ENCODE assay signal across 8 cellular contexts in genomic region chr14:71720978-71721624, GRCh38.
DNase-seq lines count a peak whose midpoint lies in the region; ATAC-seq and TF ChIP-seq lines count a peak whose summit lies in the region.

No MANE protein-coding gene starts in this region.

- no peak overlapping the region for H3K4me2 ChIP-seq in smooth muscle cell

- H4K20me1 ChIP-seq in smooth muscle cell (ENCODE audit: low read depth), result no peaks in the 10 kb centered on the region

- no peak overlapping the region for H3K27ac Mint-ChIP-seq in activated CD4-positive, alpha-beta memory T cell treated with anti-CD3 and anti-CD28 coated beads for 36 hours

- no peaks in the 10 kb centered on the region for H3K9me3 ChIP-seq in smooth muscle cell (replicated peaks; ENCODE audit: low read depth)

- peaks cover 3% of the 10 kb centered on the region for H3K79me2 ChIP-seq in smooth muscle cell (ENCODE audit: low read depth)

- peak; percentile 38 for DNase-seq in stimulated activated CD4-positive, alpha-beta T cell treated with anti-CD3 and anti-CD28 coated beads, Interleukin-15, amount 100 ng/mL, for 24 hours
- DNase-seq in stimulated activated CD4-positive, alpha-beta T cell treated with anti-CD3 and anti-CD28 coated beads, Interleukin-4, amount 100 ng/mL, for 1 hour, result no peak
- peak; percentile 52 for DNase-seq in NCI-H1092 (lab: John Stamatoyannopoulos, UW)
- DNase-seq in activated CD4-positive, alpha-beta memory T cell treated with anti-CD3 and anti-CD28 coated beads for 36 hours, result peak; percentile 42
- DNase-seq in head of caudate nucleus, result peak in 30 of 42 donors; percentile 25 to 82 (median 56)
- no peak for DNase-seq in smooth muscle cell (lab: John Stamatoyannopoulos, UW; ENCODE audit: unreplicated experiment)
- no peak for DNase-seq in T-helper 9 cell

- intact Hi-C loops in activated CD4-positive, alpha-beta memory T cell treated with anti-CD3 and anti-CD28 coated beads for 36 hours (cut with micrococcal nuclease), result no loop called here
- intact Hi-C loops in head of caudate nucleus (cut with DNase I), result no loop called here

- H3F3A ChIP-seq in smooth muscle cell (ENCODE audit: low read depth), result no peaks in the 10 kb centered on the region

- no peak overlapping the region for H3K9ac ChIP-seq in smooth muscle cell (ENCODE audit: low read depth)

- no peaks in the 10 kb centered on the region for H3K27me3 Mint-ChIP-seq in activated CD4-positive, alpha-beta memory T cell treated with anti-CD3 and anti-CD28 coated beads for 36 hours

- CTCF ChIA-PET in activated CD4-positive, alpha-beta memory T cell treated with anti-CD3 and anti-CD28 coated beads for 36 hours (lab: Charles Lee), result no interaction called here

- no peak for ATAC-seq in HG03097 (IDR thresholded peaks at IDR 0.05; ENCODE audit: low FRiP score, unreplicated experiment)

- H2AFZ ChIP-seq in smooth muscle cell (ENCODE audit: low read depth), result no peak overlapping the region

- peak; percentile 53 for TF ChIP-seq CTCF in smooth muscle cell (IDR thresholded peaks at IDR 0.05; ENCODE audit: borderline replicate concordance, insufficient read depth, poor library complexity, severe bottlenecking)

- H3K27me3 ChIP-seq in smooth muscle cell (ENCODE audit: low read depth), result no peaks in the 10 kb centered on the region

- H3K4me1 Mint-ChIP-seq in activated CD4-positive, alpha-beta memory T cell treated with anti-CD3 and anti-CD28 coated beads for 36 hours (ENCODE audit: low read depth), result peaks cover 3% of the 10 kb centered on the region

- H3K4me3 Mint-ChIP-seq in activated CD4-positive, alpha-beta memory T cell treated with anti-CD3 and anti-CD28 coated beads for 36 hours, result no peak overlapping the region

- H3K36me3 ChIP-seq in smooth muscle cell (ENCODE audit: low read depth), result no peaks in the 10 kb centered on the region

- peaks cover 23% of the 10 kb centered on the region for H3K36me3 Mint-ChIP-seq in activated CD4-positive, alpha-beta memory T cell treated with anti-CD3 and anti-CD28 coated beads for 36 hours

- H3K9me3 Mint-ChIP-seq in activated CD4-positive, alpha-beta memory T cell treated with anti-CD3 and anti-CD28 coated beads for 36 hours, result no peaks in the 10 kb centered on the region

- H3K27ac ChIP-seq in smooth muscle cell (ENCODE audit: low read depth), result peak overlapping the region; percentile 79

- 70% methylated on average over 9 of the region's 9 CpGs for WGBS in smooth muscle cell (ENCODE audit: low lambda C conversion rate)

- POLR2A ChIA-PET in activated CD4-positive, alpha-beta memory T cell treated with anti-CD3 and anti-CD28 coated beads for 36 hours (lab: Charles Lee), result no interaction called here

- H3K4me3 ChIP-seq in smooth muscle cell, result no peak overlapping the region

- H3K4me1 ChIP-seq in smooth muscle cell (ENCODE audit: low read depth), result no peaks in the 10 kb centered on the region

Comparison
In these comparisons a context has a peak if more than half of its experiments do, and no peak if none do; other contexts are left out.
1. DNase-seq: peak in stimulated activated CD4-positive, alpha-beta T cell treated with anti-CD3 and anti-CD28 coated beads, Interleukin-15, amount 100 ng/mL, for 24 hours (single experiment), NCI-H1092 (single experiment), activated CD4-positive, alpha-beta memory T cell treated with anti-CD3 and anti-CD28 coated beads for 36 hours (single experiment) and head of caudate nucleus (30 of 42); none in stimulated activated CD4-positive, alpha-beta T cell treated with anti-CD3 and anti-CD28 coated beads, Interleukin-4, amount 100 ng/mL, for 1 hour (single experiment), smooth muscle cell (single experiment) and T-helper 9 cell (single experiment).